10 cellular contexts compared by ENCODE assay signal in genomic region chr4:8688041-8688907, GRCh38.
A peak's percentile ranks its signal among the peaks of the same experiment; 100 is the strongest.
DNase-seq lines count a peak whose midpoint lies in the region; ATAC-seq, FAIRE-seq and TF ChIP-seq lines count a peak whose summit lies in the region.
"Had no signal": no experiment of that assay in that cellular context is flagged by ENCODE, and none has a peak within 500 bp of the region (broad histone marks: within the 10 kb centered on the region; RNA-seq: fewer than 3 reads in every experiment).

No MANE protein-coding gene starts in this region.

- H3K27me3 Mint-ChIP-seq in activated T-cell treated with anti-CD3 and anti-CD28 coated beads, Interleukin-2, amount 50 U/mL, for 72 hours (ENCODE audit: low read depth) = peaks cover 15% of the 10 kb centered on the region

- H3K27me3 ChIP-seq in PC-3 (ENCODE audit: low read length) = peaks cover 37% of the 10 kb centered on the region
- no peaks in the 10 kb centered on the region for H3K27me3 ChIP-seq in right cardiac atrium (ENCODE audit: control insufficient read depth, insufficient read depth)
- H3K27me3 ChIP-seq in small intestine (ENCODE audit: control insufficient read depth in 2 of 2, insufficient read depth in 2 of 2, low read length in 2 of 2) = peaks cover 0 to 9% of the 10 kb centered on the region in 2 donors
- H3K27me3 ChIP-seq in uterus = peaks cover 0 to 13% of the 10 kb centered on the region in 2 donors

- no peaks in the 10 kb centered on the region for H3K79me2 ChIP-seq in PC-3 (ENCODE audit: low read length)

- CTCF ChIA-PET in PC-3 (lab: Charles Lee) = no interaction called here

- no peak for FAIRE-seq in small intestine (lab: Jason Lieb, UNC)

- no peak overlapping the region for H3K9ac ChIP-seq in PC-3 (ENCODE audit: low read length)

- no peak overlapping the region for H3K27ac Mint-ChIP-seq in activated T-cell treated with anti-CD3 and anti-CD28 coated beads, Interleukin-2, amount 50 U/mL, for 72 hours

- H2AFZ ChIP-seq in PC-3 (ENCODE audit: low read length) = no peak overlapping the region

- H3K4me1 ChIP-seq in PC-3 (ENCODE audit: insufficient read depth, low read length) (no peaks in the 10 kb centered on the region), right cardiac atrium (ENCODE audit: control insufficient read depth, insufficient read depth, low read length) (no peaks in the 10 kb centered on the region), small intestine (ENCODE audit: control insufficient read depth in 2 of 2, insufficient read depth in 1 of 2, low read depth in 1 of 2, low read length in 1 of 2) (no peaks in the 10 kb centered on the region), uterus (no peaks in the 10 kb centered on the region)

- H3K4me3 ChIP-seq in PC-3 (ENCODE audit: low read length) (no peak overlapping the region), right cardiac atrium (ENCODE audit: low read length) (no peak overlapping the region), small intestine (ENCODE audit: low read depth in 1 of 2, low read length in 2 of 2) (no peak overlapping the region), uterus (no peak overlapping the region)

- no peaks in the 10 kb centered on the region for H4K20me1 ChIP-seq in PC-3 (ENCODE audit: low read length)

- H3K9me3 Mint-ChIP-seq in activated T-cell treated with anti-CD3 and anti-CD28 coated beads, Interleukin-2, amount 50 U/mL, for 72 hours = peaks cover 4% of the 10 kb centered on the region in 2 donors

- peak; percentile 8 to 31 for DNase-seq in activated T-cell treated with anti-CD3 and anti-CD28 coated beads, Interleukin-2, amount 50 U/mL, for 72 hours
- DNase-seq in activated T-cell treated with anti-CD3 and anti-CD28 coated beads, Interleukin-2, amount 50 U/mL, for 1 hour = no peak
- DNase-seq in PC-3 (peak; percentile 8), right cardiac atrium (no peak), small intestine (peak; percentile 14), DMS79 (lab: John Stamatoyannopoulos, UW) (no peak), uterus (no peak)
- DNase-seq: GDM1 had no signal

- H3K9me2 ChIP-seq in PC-3 (replicated peaks; ENCODE audit: low read length) = no peaks in the 10 kb centered on the region

- intact Hi-C loops in PC-3 (cut with micrococcal nuclease) = no loop called here
- intact Hi-C loops in right cardiac atrium (cut with DNase I) = no loop called here
- intact Hi-C loops in uterus (cut with DNase I; ENCODE audit: low total_unique reads) = no loop called here

- H3F3A ChIP-seq in PC-3 (ENCODE audit: low read length, unreplicated experiment) = no peaks in the 10 kb centered on the region

- TF ChIP-seq POLR2A in uterus (IDR thresholded peaks at IDR 0.05) = no peak

- no peak for ATAC-seq in activated T-cell treated with anti-CD3 and anti-CD28 coated beads, Interleukin-2, amount 50 U/mL, for 72 hours (replicated peaks in 1 of 2)
- ATAC-seq in PC-3 = peak; percentile 46
- ATAC-seq in right cardiac atrium = peak; percentile 22 to 28
- no peak for ATAC-seq in HG03565 (IDR thresholded peaks at IDR 0.05; ENCODE audit: unreplicated experiment)

- 15% methylated on average over 41 of the region's 41 CpGs for whole genome bisulfite sequencing in right cardiac atrium
- WGBS in small intestine, 3 donors = 18 to 20% (median 19%) methylated on average over 41 of the region's 41 CpGs

- TF ChIP-seq CTCF in PC-3 (conservative IDR thresholded peaks at IDR 0.05; ENCODE audit: low read depth, low read length) (peak; percentile 56), uterus (IDR thresholded peaks at IDR 0.05) (no peak)

- H3K36me3 ChIP-seq in PC-3 (ENCODE audit: low read depth, low read length) (no peaks in the 10 kb centered on the region), small intestine (ENCODE audit: control insufficient read depth in 2 of 2, insufficient read depth in 2 of 2, low read length in 2 of 2) (no peaks in the 10 kb centered on the region), uterus (no peaks in the 10 kb centered on the region)
- H3K36me3 ChIP-seq: neutrophil had no signal

- no TSS peak for BruUV-seq in PC-3 (replicated peaks; lab: Mats Ljungman, UMichigan)

- no peaks in the 10 kb centered on the region for H3K4me1 Mint-ChIP-seq in activated T-cell treated with anti-CD3 and anti-CD28 coated beads, Interleukin-2, amount 50 U/mL, for 72 hours (ENCODE audit: low read depth)

- H3K36me3 Mint-ChIP-seq in activated T-cell treated with anti-CD3 and anti-CD28 coated beads, Interleukin-2, amount 50 U/mL, for 72 hours (ENCODE audit: insufficient read depth in 2 of 2) = peaks cover 0 to 3% of the 10 kb centered on the region in 2 donors

- H3K4me2 ChIP-seq in PC-3 (ENCODE audit: low read length) = no peak overlapping the region

- H3K9me3 ChIP-seq in PC-3 (ENCODE audit: low read length) (no peaks in the 10 kb centered on the region), right cardiac atrium (ENCODE audit: control insufficient read depth, low read length) (no peaks in the 10 kb centered on the region), small intestine (ENCODE audit: control insufficient read depth, low read depth) (no peaks in the 10 kb centered on the region), uterus (no peaks in the 10 kb centered on the region)
- H3K9me3 ChIP-seq: neutrophil had no signal

- H3K27ac ChIP-seq in PC-3 (ENCODE audit: low read length) (no peak overlapping the region), right cardiac atrium (ENCODE audit: low read length) (no peak overlapping the region), small intestine (ENCODE audit: low read depth in 1 of 2, low read length in 1 of 2) (no peak overlapping the region), uterus (no peak overlapping the region)
- H3K27ac ChIP-seq: neutrophil had no signal

- H3K4me3 Mint-ChIP-seq in activated T-cell treated with anti-CD3 and anti-CD28 coated beads, Interleukin-2, amount 50 U/mL, for 72 hours = no peak overlapping the region

- POLR2A ChIA-PET in PC-3 (lab: Charles Lee; ENCODE audit: unreplicated experiment) = no interaction called here

Comparison
In these comparisons a context has a peak if more than half of its experiments do, and no peak if none do; other contexts are left out.
1. DNase-seq: peak in activated T-cell treated with anti-CD3 and anti-CD28 coated beads, Interleukin-2, amount 50 U/mL, for 72 hours (2 of 2), PC-3 (single experiment) and small intestine (single experiment); none in activated T-cell treated with anti-CD3 and anti-CD28 coated beads, Interleukin-2, amount 50 U/mL, for 1 hour (single experiment), right cardiac atrium (0 of 3), DMS79 (single experiment) and uterus (0 of 2).
2. ATAC-seq: peak in PC-3 (single experiment) and right cardiac atrium (2 of 2); none in activated T-cell treated with anti-CD3 and anti-CD28 coated beads, Interleukin-2, amount 50 U/mL, for 72 hours (0 of 2) and HG03565 (single experiment).